Comparison of ENCODE assay signal across 1 cellular context in genomic region chr11:35347921-35348331, GRCh38.
TF ChIP-seq lines count a peak whose summit lies in the region.

No MANE protein-coding gene starts in this region.

TF ChIP-seq in IMR-90, 13 proteins besides CTCF, POLR2A, EP300 and RAD21 (continued from another document):
- TF ChIP-seq USF2 (IDR thresholded peaks at IDR 0.05; ENCODE audit: low read depth, low read length) (no peak), FOS (IDR thresholded peaks at IDR 0.05; ENCODE audit: low read depth, low read length) (no peak), BHLHE40 (IDR thresholded peaks at IDR 0.05; ENCODE audit: low read depth, low read length) (no peak), CEBPB (IDR thresholded peaks at IDR 0.05; ENCODE audit: low read depth, low read length) (no peak)
